In the genomic region with DNA sequence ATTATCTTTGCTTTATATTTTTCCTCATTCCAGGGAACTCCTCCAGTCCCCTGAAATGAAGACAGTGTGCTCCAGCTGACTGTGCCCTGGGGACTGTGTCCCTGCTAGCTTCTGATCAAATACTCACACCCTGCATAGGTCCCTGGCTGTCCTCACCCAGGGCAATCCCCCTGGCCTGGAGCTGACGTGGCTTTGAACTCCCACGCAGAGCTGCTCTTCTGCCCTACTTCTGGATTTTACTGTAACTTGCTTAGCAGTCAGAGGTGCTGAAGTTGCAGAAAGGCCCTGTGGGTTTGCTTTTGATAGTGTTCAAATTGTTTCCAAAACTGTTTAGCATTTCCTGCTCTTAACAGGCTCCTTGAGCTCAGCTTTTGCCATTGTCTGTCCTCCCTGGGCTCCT, we compare ENCODE assay signal across 8 cellular contexts.
A peak's percentile ranks its signal among the peaks of the same experiment; 100 is the strongest.
DNase-seq lines count a peak whose midpoint lies in the region; ATAC-seq and TF ChIP-seq lines count a peak whose summit lies in the region.
"Had no signal": no experiment of that assay in that cellular context is flagged by ENCODE, and none has a peak within 500 bp of the region (broad histone marks: within the 10 kb centered on the region; RNA-seq: fewer than 3 reads in every experiment).

No MANE protein-coding gene starts in this region.

- CTCF ChIA-PET in activated CD8-positive, alpha-beta T cell treated with anti-CD3 and anti-CD28 coated beads for 36 hours (lab: Charles Lee): interaction anchor here (0.6 to 3.1 kb wide), 5 partner anchors 19 to 126 kb away, joined by 3 to 11 read pairs (median 5); no protein-coding TSS in a partner anchor

- no peak overlapping the region for H3K27ac Mint-ChIP-seq in activated CD8-positive, alpha-beta T cell treated with anti-CD3 and anti-CD28 coated beads for 36 hours

- intact Hi-C loops in activated CD8-positive, alpha-beta T cell treated with anti-CD3 and anti-CD28 coated beads for 36 hours (cut with micrococcal nuclease): no loop called here
- intact Hi-C loops in left colon (cut with DNase I, micrococcal nuclease): no loop called here

- peak; percentile 89 for DNase-seq in activated CD8-positive, alpha-beta T cell treated with anti-CD3 and anti-CD28 coated beads for 36 hours
- DNase-seq in fibroblast of the aortic adventitia (ENCODE audit: low read depth) (peak; percentile 16), left colon (no peak), COLO829 (ENCODE audit: low spot score) (no peak), GM19240 (ENCODE audit: insufficient read length, low spot score) (no peak)
- DNase-seq in stimulated activated CD8-positive, alpha-beta memory T cell treated with anti-CD3 and anti-CD28 coated beads, Interleukin-4, amount 100 ng/mL, for 48 hours: peak; percentile 74

- peaks cover 12% of the 10 kb centered on the region for H3K27me3 Mint-ChIP-seq in activated CD8-positive, alpha-beta T cell treated with anti-CD3 and anti-CD28 coated beads for 36 hours

- POLR2A ChIA-PET in activated CD8-positive, alpha-beta T cell treated with anti-CD3 and anti-CD28 coated beads for 36 hours (lab: Charles Lee): interaction anchor here (0.6 to 1.7 kb wide), 4 partner anchors 22 to 104 kb away, joined by 3 to 4 read pairs (median 3); no protein-coding TSS in a partner anchor

- ATAC-seq in HG03439 (IDR thresholded peaks at IDR 0.05; ENCODE audit: unreplicated experiment): peak; percentile 69
- peak; percentile 99 for ATAC-seq in activated CD8-positive, alpha-beta T cell treated with anti-CD3 and anti-CD28 coated beads for 36 hours
- no peak for ATAC-seq in left colon

- H3K36me3 Mint-ChIP-seq in activated CD8-positive, alpha-beta T cell treated with anti-CD3 and anti-CD28 coated beads for 36 hours (ENCODE audit: low read depth): no peaks in the 10 kb centered on the region

- H3K4me3 Mint-ChIP-seq in activated CD8-positive, alpha-beta T cell treated with anti-CD3 and anti-CD28 coated beads for 36 hours: no peak overlapping the region

- H3K4me3 ChIP-seq in fibroblast of the aortic adventitia (ENCODE audit: low read depth, low read length): no peak overlapping the region
- H3K4me3 ChIP-seq: ascending aorta had no signal

- no peak for TF ChIP-seq CTCF in activated CD8-positive, alpha-beta T cell treated with anti-CD3 and anti-CD28 coated beads for 36 hours (IDR thresholded peaks at IDR 0.05)
- TF ChIP-seq CTCF in fibroblast of the aortic adventitia (IDR thresholded peaks at IDR 0.05; ENCODE audit: insufficient read depth, low read length): no peak

- H3K4me1 Mint-ChIP-seq in activated CD8-positive, alpha-beta T cell treated with anti-CD3 and anti-CD28 coated beads for 36 hours (ENCODE audit: low read depth): peaks cover 18% of the 10 kb centered on the region

- no peaks in the 10 kb centered on the region for H3K9me3 Mint-ChIP-seq in activated CD8-positive, alpha-beta T cell treated with anti-CD3 and anti-CD28 coated beads for 36 hours

Comparison
In these comparisons a context has a peak if more than half of its experiments do, and no peak if none do; other contexts are left out.
1. DNase-seq: peak in activated CD8-positive, alpha-beta T cell treated with anti-CD3 and anti-CD28 coated beads for 36 hours (single experiment), fibroblast of the aortic adventitia (single experiment) and stimulated activated CD8-positive, alpha-beta memory T cell treated with anti-CD3 and anti-CD28 coated beads, Interleukin-4, amount 100 ng/mL, for 48 hours (single experiment); none in left colon (0 of 2), COLO829 (single experiment) and GM19240 (single experiment).